1 cellular context compared by ENCODE assay signal in the genomic region with DNA sequence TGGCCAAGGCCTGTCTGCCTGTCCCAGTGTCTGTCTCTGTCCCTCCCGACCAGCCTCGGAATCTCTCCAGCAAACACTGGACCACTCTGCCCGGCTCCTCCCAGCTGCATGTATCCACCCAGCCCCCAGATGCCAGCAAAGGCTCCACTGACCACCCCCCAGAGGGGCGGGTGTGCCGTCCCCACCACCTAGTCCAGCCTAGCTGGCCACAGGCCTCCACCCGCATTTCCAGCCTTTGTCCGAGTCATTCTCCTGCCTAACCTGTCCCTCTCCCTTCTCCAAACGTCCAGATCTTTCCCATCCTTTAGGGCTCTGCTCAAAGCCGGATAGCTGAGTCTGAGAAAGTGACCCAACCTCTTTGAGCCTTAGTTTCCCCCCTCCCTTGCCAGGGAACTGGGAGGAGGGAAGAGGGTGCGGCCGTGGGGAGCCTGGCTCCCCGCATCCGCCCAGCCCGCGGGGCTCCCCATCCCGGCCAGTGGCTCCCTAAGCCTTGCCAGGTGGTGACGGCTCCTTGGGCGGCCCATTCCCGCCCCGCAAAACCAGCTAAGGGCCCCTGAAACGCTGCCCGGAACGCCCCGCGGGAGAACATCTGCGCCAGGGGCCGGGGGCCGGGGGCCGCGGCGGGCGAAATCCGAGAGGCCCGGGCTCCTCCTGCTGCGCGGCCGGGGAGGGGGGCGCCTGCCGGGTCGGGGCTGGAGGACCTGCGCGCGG.
TF ChIP-seq lines count a peak whose summit lies in the region.

No MANE protein-coding gene starts in this region.

TF ChIP-seq in IMR-90, 13 proteins besides CTCF, POLR2A, EP300 and RAD21:
- TF ChIP-seq ELK1 (IDR thresholded peaks at IDR 0.05; ENCODE audit: borderline replicate concordance, low read depth, low read length) = no peak
- TF ChIP-seq MXI1 (IDR thresholded peaks at IDR 0.05; ENCODE audit: borderline replicate concordance, low read depth, low read length) = no peak
- no peak for TF ChIP-seq FOS (IDR thresholded peaks at IDR 0.05; ENCODE audit: low read depth, low read length)
- no peak for TF ChIP-seq BHLHE40 (IDR thresholded peaks at IDR 0.05; ENCODE audit: low read depth, low read length)
- TF ChIP-seq SMC3 (IDR thresholded peaks at IDR 0.05; ENCODE audit: low read depth, low read length) = no peak
- no peak for TF ChIP-seq RCOR1 (IDR thresholded peaks at IDR 0.05; ENCODE audit: insufficient replicate concordance, low read length)
